Comparison of ENCODE assay signal across 17 cellular contexts in genomic region chr17:78252701-78253635, GRCh38. TPM values are rescaled to one million over a fixed set of nuclear protein-coding genes. Genes with fewer than 3 reads are reported as not detected.
A peak's percentile ranks its signal among the peaks of the same experiment; 100 is the strongest.
DNase-seq lines count a peak whose midpoint lies in the region; ATAC-seq, FAIRE-seq and TF ChIP-seq lines count a peak whose summit lies in the region.
"Had no signal": no experiment of that assay in that cellular context is flagged by ENCODE, and none has a peak within 500 bp of the region (broad histone marks: within the 10 kb centered on the region; RNA-seq: fewer than 3 reads in every experiment).

No MANE protein-coding gene starts in this region.

- no peak for TF ChIP-seq POLR2A in suprapubic skin (IDR thresholded peaks at IDR 0.05)
- TF ChIP-seq POLR2A in GM12891 (IDR thresholded peaks at IDR 0.05; ENCODE audit: low read depth, low read length) = no peak

- H3K4me3 Mint-ChIP-seq in activated CD4-positive, alpha-beta T cell treated with anti-CD3 and anti-CD28 coated beads, Interleukin-2, amount 10 ng/mL, durations not matched to agents 7 days and 5 days = peak overlapping the region; percentile 77

- no peaks in the 10 kb centered on the region for H3K9me3 ChIP-seq in NT2/D1 (ENCODE audit: insufficient read depth, low read length)
- no peaks in the 10 kb centered on the region for H3K9me3 ChIP-seq in colonic mucosa
- no peaks in the 10 kb centered on the region for H3K9me3 ChIP-seq in psoas muscle
- no peaks in the 10 kb centered on the region for H3K9me3 ChIP-seq in suprapubic skin
- H3K9me3 ChIP-seq: prostate gland had no signal

- CTCF ChIA-PET in activated CD4-positive, alpha-beta T cell treated with anti-CD3 and anti-CD28 coated beads, Interleukin-2, amount 10 ng/mL, durations not matched to agents 7 days and 5 days (lab: Charles Lee) = interaction anchor here (0.6 to 1.7 kb wide), 4 partner anchors 10 to 30 kb away, joined by 3 to 8 read pairs (median 3); no protein-coding TSS in a partner anchor

- H3K27me3 Mint-ChIP-seq in activated CD4-positive, alpha-beta T cell treated with anti-CD3 and anti-CD28 coated beads, Interleukin-2, amount 10 ng/mL, durations not matched to agents 7 days and 5 days = no peaks in the 10 kb centered on the region

- 72 to 79% (median 74%) methylated on average over 15 of the region's 15 CpGs for WGBS in psoas muscle, 3 donors
- WGBS in suprapubic skin = 83% methylated on average over 15 of the region's 15 CpGs

- peak; percentile 36 for DNase-seq in activated CD4-positive, alpha-beta T cell treated with anti-CD3 and anti-CD28 coated beads, Interleukin-2, amount 10 ng/mL, durations not matched to agents 7 days and 5 days
- DNase-seq in activated CD4-positive, alpha-beta T cell treated with anti-CD3 and anti-CD28 coated beads, Interleukin-2, amount 50 U/mL, for 48 hours = no peak
- DNase-seq in NT2/D1 (ENCODE audit: low read depth, low spot score) (no peak), colonic mucosa (peak; percentile 25), psoas muscle (no peak), suprapubic skin (ENCODE audit: low spot score in 2 of 2) (no peak), GM12891 (ENCODE audit: insufficient read length, low spot score) (no peak)
- DNase-seq: ACHN; activated CD8-positive, alpha-beta memory T cell treated with anti-CD3 and anti-CD28 coated beads, Interleukin-2, amount 50 U/mL, for 48 hours; foreskin fibroblast; GDM1 had no signal

- no peaks in the 10 kb centered on the region for H3K36me3 Mint-ChIP-seq in activated CD4-positive, alpha-beta T cell treated with anti-CD3 and anti-CD28 coated beads, Interleukin-2, amount 10 ng/mL, durations not matched to agents 7 days and 5 days (ENCODE audit: low read depth)

- no peaks in the 10 kb centered on the region for H3K36me3 ChIP-seq in NT2/D1 (ENCODE audit: insufficient read depth, insufficient read length, low read length)
- H3K36me3 ChIP-seq in colonic mucosa = no peaks in the 10 kb centered on the region
- no peaks in the 10 kb centered on the region for H3K36me3 ChIP-seq in psoas muscle (ENCODE audit: insufficient read depth in 1 of 2, low read depth in 1 of 2)
- H3K36me3 ChIP-seq in suprapubic skin = no peaks in the 10 kb centered on the region
- H3K36me3 ChIP-seq: prostate gland had no signal

- POLR2A ChIA-PET in activated CD4-positive, alpha-beta T cell treated with anti-CD3 and anti-CD28 coated beads, Interleukin-2, amount 10 ng/mL, durations not matched to agents 7 days and 5 days (lab: Charles Lee) = no interaction called here

- TF ChIP-seq EP300 in suprapubic skin (IDR thresholded peaks at IDR 0.05) = no peak

- H3K4me3 ChIP-seq in NT2/D1 (ENCODE audit: insufficient read length, low read depth) = no peak overlapping the region
- no peak overlapping the region for H3K4me3 ChIP-seq in colonic mucosa
- peak overlapping the region; percentile 100 for H3K4me3 ChIP-seq in psoas muscle
- no peak overlapping the region for H3K4me3 ChIP-seq in suprapubic skin

- H3K9ac ChIP-seq in NT2/D1 (ENCODE audit: insufficient read length, low read depth) = peak overlapping the region; percentile 51
- peak overlapping the region in 1 of 2 donors; percentile 59 for H3K9ac ChIP-seq in colonic mucosa (ENCODE audit: low read depth in 2 of 2, low read length in 2 of 2)

- no peak overlapping the region for H3K27ac ChIP-seq in colonic mucosa
- H3K27ac ChIP-seq in psoas muscle = no peak overlapping the region
- no peak overlapping the region for H3K27ac ChIP-seq in suprapubic skin

- TF ChIP-seq CTCF in colonic mucosa (IDR thresholded peaks at IDR 0.05) = no peak
- no peak for TF ChIP-seq CTCF in psoas muscle (IDR thresholded peaks at IDR 0.05)
- no peak for TF ChIP-seq CTCF in suprapubic skin (IDR thresholded peaks at IDR 0.05)

- H3K4me1 ChIP-seq in NT2/D1 (ENCODE audit: insufficient read depth, insufficient read length) (peaks cover 53% of the 10 kb centered on the region), colonic mucosa (peaks cover 12% of the 10 kb centered on the region), psoas muscle (peaks cover 13% of the 10 kb centered on the region), suprapubic skin (peaks cover 32% of the 10 kb centered on the region)
- H3K4me1 ChIP-seq: prostate gland had no signal

- intact Hi-C loops in colonic mucosa (cut with DNase I) = no loop called here
- intact Hi-C loops in psoas muscle (cut with DNase I) = loop anchor here (5.0 kb wide), 3 partner anchors 66 to 231 kb away; partner anchors contain the start of genes AFMID (in 1 of the 2) and TK1 (in 1 of the 2)

- ATAC-seq in psoas muscle (no peak), HG02852 (IDR thresholded peaks at IDR 0.05; ENCODE audit: unreplicated experiment) (no peak)

- peaks cover 65% of the 10 kb centered on the region for H3K4me1 Mint-ChIP-seq in activated CD4-positive, alpha-beta T cell treated with anti-CD3 and anti-CD28 coated beads, Interleukin-2, amount 10 ng/mL, durations not matched to agents 7 days and 5 days

- H3K27ac Mint-ChIP-seq in activated CD4-positive, alpha-beta T cell treated with anti-CD3 and anti-CD28 coated beads, Interleukin-2, amount 10 ng/mL, durations not matched to agents 7 days and 5 days = peak overlapping the region; percentile 88

- no peak for FAIRE-seq in GM12891 (lab: Jason Lieb, UNC)

- no peaks in the 10 kb centered on the region for H3K27me3 ChIP-seq in NT2/D1 (ENCODE audit: insufficient read depth, insufficient read length)
- H3K27me3 ChIP-seq in colonic mucosa = no peaks in the 10 kb centered on the region
- H3K27me3 ChIP-seq in psoas muscle (ENCODE audit: insufficient read depth in 3 of 3, low read length in 2 of 3) = no peaks in the 10 kb centered on the region
- peaks cover 8% of the 10 kb centered on the region for H3K27me3 ChIP-seq in suprapubic skin

- peaks cover 2% of the 10 kb centered on the region for H3K9me3 Mint-ChIP-seq in activated CD4-positive, alpha-beta T cell treated with anti-CD3 and anti-CD28 coated beads, Interleukin-2, amount 10 ng/mL, durations not matched to agents 7 days and 5 days

TF ChIP-seq in GM12891, 5 proteins besides CTCF, POLR2A, EP300 and RAD21:
- TF ChIP-seq POLR2AphosphoS5 (IDR thresholded peaks at IDR 0.05; ENCODE audit: low read depth, low read length) (no peak), TAF1 (IDR thresholded peaks at IDR 0.05; ENCODE audit: low read depth, low read length) (no peak), SPI1 (IDR thresholded peaks at IDR 0.05; ENCODE audit: low read depth, low read length) (no peak), POU2F2 (IDR thresholded peaks at IDR 0.05; ENCODE audit: low read depth, low read length) (no peak), PAX5 (IDR thresholded peaks at IDR 0.05; ENCODE audit: insufficient read depth, low read length, severe bottlenecking) (no peak)

RNA-seq across cellular contexts. Expression of gene TMEM235, which starts 21.5 kb away (rescaled TPM):
- total RNA-seq in activated CD4-positive, alpha-beta T cell treated with anti-CD3 and anti-CD28 coated beads, Interleukin-2, amount 10 ng/mL, durations not matched to agents 7 days and 5 days = not detected
- total RNA-seq in colonic mucosa (not detected), psoas muscle (not detected), suprapubic skin (not detected)
- not detected for polyA plus RNA-seq in psoas muscle
- polyA plus RNA-seq in GM12891 (2012; ENCODE audit: low read depth, missing spikeins) = not detected
- total RNA-seq: cardiac septum, H4, NCI-H460, prostate gland, ureter had no signal

RNA-seq across cellular contexts. Expression of gene BIRC5, which starts 38.9 kb away (rescaled TPM):
- total RNA-seq in activated CD4-positive, alpha-beta T cell treated with anti-CD3 and anti-CD28 coated beads, Interleukin-2, amount 10 ng/mL, durations not matched to agents 7 days and 5 days = 100 to 1,000 TPM; 113 to 117 TPM
- total RNA-seq in colonic mucosa (10 to 100 TPM; 15.2 to 77.1 TPM), psoas muscle (under 1 TPM in 2 of 4 donors, not detected in 2; 0.12 to 0.34 TPM), suprapubic skin (1 to 10 TPM; 3.7 to 9.6 (median 5.5) TPM)
- under 1 TPM; 0.06 to 0.96 (median 0.23) TPM for polyA plus RNA-seq in psoas muscle
- polyA plus RNA-seq in GM12891 (2012; ENCODE audit: low read depth, missing spikeins) = 41.8 TPM

Comparison
In these comparisons a context has a peak if more than half of its experiments do, and no peak if none do; other contexts are left out.
1. DNase-seq: peak in activated CD4-positive, alpha-beta T cell treated with anti-CD3 and anti-CD28 coated beads, Interleukin-2, amount 10 ng/mL, durations not matched to agents 7 days and 5 days (single experiment) and colonic mucosa (single experiment); none in activated CD4-positive, alpha-beta T cell treated with anti-CD3 and anti-CD28 coated beads, Interleukin-2, amount 50 U/mL, for 48 hours (0 of 2), NT2/D1 (single experiment), psoas muscle (0 of 2), suprapubic skin (0 of 2) and GM12891 (single experiment).